ENCODE assay signal across 8 cellular contexts in the genomic region with DNA sequence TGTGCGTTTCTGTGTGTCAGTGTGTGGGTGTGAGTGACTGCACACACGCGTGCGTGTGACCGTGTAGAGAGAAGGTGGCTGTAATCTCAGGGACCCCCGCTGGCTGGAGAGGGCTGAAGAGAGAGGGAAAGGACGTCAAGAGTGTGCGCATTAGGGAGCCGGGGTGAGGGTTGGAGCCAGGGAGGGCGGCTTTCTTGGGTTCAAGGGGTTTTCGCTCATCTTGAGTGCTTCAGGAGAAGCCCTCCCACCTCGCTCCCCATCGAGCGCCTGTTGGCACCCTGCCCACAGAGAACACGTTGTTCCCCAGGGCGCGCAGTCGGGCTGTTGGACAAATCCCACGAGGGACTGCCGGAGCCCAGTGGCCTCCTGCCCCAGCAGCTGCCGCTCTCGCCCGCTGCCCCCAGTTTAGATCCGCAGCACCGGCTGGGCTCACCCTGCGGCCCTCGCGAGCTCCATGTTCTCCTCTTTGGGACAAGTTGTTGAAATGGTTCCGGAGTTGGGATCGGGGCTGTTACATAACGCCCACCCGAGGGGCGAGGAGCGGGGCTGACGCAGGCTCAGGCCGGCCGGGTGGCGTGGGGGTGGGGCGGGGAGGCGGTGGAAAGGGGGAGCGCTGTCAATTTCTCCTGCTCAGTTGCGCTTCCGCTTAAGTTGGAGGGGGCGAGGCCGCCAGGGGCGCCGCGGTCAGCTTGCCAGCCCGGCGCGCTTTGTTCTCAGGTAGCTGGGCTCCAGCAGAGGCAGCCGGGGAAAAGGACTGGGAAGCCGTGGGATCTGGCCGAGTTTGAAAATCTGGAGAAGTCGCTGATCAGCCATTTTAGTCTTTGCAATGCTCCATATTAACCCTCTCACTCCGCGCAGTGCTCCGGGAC. TPM values are rescaled to one million over a fixed set of nuclear protein-coding genes. Genes with fewer than 3 reads are reported as not detected.
DNase-seq lines count a peak whose midpoint lies in the region; ATAC-seq and TF ChIP-seq lines count a peak whose summit lies in the region.

No MANE protein-coding gene starts in this region.

- TF ChIP-seq CTCF in choroid plexus epithelial cell (conservative IDR thresholded peaks at IDR 0.05; ENCODE audit: low read depth, low read length): peak; percentile 7

- peak overlapping the region; percentile 46 for H3K4me3 ChIP-seq in choroid plexus epithelial cell (ENCODE audit: low read depth, low read length)

- no peak for ATAC-seq in esophagus mucosa

- DNase-seq in AG08396 (ENCODE audit: low spot score): peak; percentile 11
- DNase-seq in NCI-H1930 (lab: John Stamatoyannopoulos, UW): peak; percentile 15 to 64
- DNase-seq in choroid plexus epithelial cell (ENCODE audit: low read depth): no peak
- DNase-seq in midbrain (lab: John Stamatoyannopoulos, UW): peak; percentile 84
- DNase-seq in activated CD4-positive, alpha-beta T cell treated with anti-CD3 and anti-CD28 coated beads, Interleukin-2, amount 50 U/mL, for 1 hour: no peak
- DNase-seq in A172 (ENCODE audit: low spot score): no peak
- no peak for DNase-seq in activated T-cell treated with anti-CD3 and anti-CD28 coated beads, Interleukin-2, amount 50 U/mL, for 48 hours

RNA-seq across cellular contexts. Expression of a gene that starts 1.6 kb away (rescaled TPM):
- not detected in 2 replicates for total RNA-seq in A172 (2014; rRNA removed; shearing (Covaris generic))
- total RNA-seq in esophagus mucosa: not detected

Comparison
In these comparisons a context has a peak if more than half of its experiments do, and no peak if none do; other contexts are left out.
1. DNase-seq: peak in AG08396 (single experiment), NCI-H1930 (2 of 2) and midbrain (single experiment); none in choroid plexus epithelial cell (single experiment), activated CD4-positive, alpha-beta T cell treated with anti-CD3 and anti-CD28 coated beads, Interleukin-2, amount 50 U/mL, for 1 hour (single experiment), A172 (single experiment) and activated T-cell treated with anti-CD3 and anti-CD28 coated beads, Interleukin-2, amount 50 U/mL, for 48 hours (0 of 2).